1 cellular context compared by ENCODE assay signal in the genomic region with DNA sequence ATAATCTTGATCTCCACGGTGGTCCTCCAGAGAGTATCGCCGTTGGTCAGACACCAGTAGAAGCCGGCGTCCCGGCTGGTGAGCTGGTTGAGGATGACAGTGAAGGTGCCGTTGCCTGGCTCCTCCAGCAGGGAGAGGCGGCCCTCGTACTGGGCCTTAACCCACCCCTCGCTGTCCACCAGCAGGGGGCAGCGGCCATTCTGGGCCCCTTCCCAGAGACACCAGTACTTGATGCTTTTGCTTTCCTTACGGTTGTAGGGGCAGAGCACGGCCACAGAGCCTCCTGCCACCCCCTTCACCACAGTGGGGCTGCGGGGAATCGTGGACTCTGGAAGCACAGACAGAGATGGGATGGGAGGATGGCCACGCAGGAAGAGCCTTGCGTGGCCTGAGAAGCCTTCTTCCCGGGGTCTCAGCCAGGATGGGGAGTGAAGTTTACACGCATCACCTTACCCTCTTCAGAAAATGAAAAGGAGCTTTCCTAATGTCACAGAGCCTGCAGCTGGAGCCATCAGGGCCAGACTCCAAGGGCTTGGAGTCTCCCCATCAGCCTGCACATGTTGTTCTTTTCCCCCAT.
A peak's percentile ranks its signal among the peaks of the same experiment; 100 is the strongest.
TF ChIP-seq lines count a peak whose summit lies in the region.

No MANE protein-coding gene starts in this region.

TF ChIP-seq in HepG2, 621 proteins besides CTCF, POLR2A, EP300 and RAD21 (continues in another document):
- TF ChIP-seq MTF1 (CRISPR knock-in tag; IDR thresholded peaks at IDR 0.05) = no peak
- TF ChIP-seq, protein P1, sequence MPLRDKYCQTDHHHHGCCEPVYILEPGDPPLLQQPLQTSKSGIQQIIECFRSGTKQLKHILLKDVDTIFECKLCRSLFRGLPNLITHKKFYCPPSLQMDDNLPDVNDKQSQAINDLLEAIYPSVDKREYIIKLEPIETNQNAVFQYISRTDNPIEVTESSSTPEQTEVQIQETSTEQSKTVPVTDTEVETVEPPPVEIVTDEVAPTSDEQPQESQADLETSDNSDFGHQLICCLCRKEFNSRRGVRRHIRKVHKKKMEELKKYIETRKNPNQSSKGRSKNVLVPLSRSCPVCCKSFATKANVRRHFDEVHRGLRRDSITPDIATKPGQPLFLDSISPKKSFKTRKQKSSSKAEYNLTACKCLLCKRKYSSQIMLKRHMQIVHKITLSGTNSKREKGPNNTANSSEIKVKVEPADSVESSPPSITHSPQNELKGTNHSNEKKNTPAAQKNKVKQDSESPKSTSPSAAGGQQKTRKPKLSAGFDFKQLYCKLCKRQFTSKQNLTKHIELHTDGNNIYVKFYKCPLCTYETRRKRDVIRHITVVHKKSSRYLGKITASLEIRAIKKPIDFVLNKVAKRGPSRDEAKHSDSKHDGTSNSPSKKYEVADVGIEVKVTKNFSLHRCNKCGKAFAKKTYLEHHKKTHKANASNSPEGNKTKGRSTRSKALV (CRISPR knock-in tag; IDR thresholded peaks at IDR 0.05) = no peak
- TF ChIP-seq, protein P2, sequence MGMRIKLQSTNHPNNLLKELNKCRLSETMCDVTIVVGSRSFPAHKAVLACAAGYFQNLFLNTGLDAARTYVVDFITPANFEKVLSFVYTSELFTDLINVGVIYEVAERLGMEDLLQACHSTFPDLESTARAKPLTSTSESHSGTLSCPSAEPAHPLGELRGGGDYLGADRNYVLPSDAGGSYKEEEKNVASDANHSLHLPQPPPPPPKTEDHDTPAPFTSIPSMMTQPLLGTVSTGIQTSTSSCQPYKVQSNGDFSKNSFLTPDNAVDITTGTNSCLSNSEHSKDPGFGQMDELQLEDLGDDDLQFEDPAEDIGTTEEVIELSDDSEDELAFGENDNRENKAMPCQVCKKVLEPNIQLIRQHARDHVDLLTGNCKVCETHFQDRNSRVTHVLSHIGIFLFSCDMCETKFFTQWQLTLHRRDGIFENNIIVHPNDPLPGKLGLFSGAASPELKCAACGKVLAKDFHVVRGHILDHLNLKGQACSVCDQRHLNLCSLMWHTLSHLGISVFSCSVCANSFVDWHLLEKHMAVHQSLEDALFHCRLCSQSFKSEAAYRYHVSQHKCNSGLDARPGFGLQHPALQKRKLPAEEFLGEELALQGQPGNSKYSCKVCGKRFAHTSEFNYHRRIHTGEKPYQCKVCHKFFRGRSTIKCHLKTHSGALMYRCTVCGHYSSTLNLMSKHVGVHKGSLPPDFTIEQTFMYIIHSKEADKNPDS (CRISPR knock-in tag; IDR thresholded peaks at IDR 0.05) = no peak
- TF ChIP-seq, protein P3, sequence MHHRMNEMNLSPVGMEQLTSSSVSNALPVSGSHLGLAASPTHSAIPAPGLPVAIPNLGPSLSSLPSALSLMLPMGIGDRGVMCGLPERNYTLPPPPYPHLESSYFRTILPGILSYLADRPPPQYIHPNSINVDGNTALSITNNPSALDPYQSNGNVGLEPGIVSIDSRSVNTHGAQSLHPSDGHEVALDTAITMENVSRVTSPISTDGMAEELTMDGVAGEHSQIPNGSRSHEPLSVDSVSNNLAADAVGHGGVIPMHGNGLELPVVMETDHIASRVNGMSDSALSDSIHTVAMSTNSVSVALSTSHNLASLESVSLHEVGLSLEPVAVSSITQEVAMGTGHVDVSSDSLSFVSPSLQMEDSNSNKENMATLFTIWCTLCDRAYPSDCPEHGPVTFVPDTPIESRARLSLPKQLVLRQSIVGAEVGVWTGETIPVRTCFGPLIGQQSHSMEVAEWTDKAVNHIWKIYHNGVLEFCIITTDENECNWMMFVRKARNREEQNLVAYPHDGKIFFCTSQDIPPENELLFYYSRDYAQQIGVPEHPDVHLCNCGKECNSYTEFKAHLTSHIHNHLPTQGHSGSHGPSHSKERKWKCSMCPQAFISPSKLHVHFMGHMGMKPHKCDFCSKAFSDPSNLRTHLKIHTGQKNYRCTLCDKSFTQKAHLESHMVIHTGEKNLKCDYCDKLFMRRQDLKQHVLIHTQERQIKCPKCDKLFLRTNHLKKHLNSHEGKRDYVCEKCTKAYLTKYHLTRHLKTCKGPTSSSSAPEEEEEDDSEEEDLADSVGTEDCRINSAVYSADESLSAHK (CRISPR knock-in tag; IDR thresholded peaks at IDR 0.05; ENCODE audit: borderline replicate concordance) = no peak
- no peak for TF ChIP-seq TP53 (CRISPR knock-in tag; conservative IDR thresholded peaks at IDR 0.05)
- no peak for TF ChIP-seq RORA (CRISPR knock-in tag; IDR thresholded peaks at IDR 0.05)
- TF ChIP-seq, protein P4, sequence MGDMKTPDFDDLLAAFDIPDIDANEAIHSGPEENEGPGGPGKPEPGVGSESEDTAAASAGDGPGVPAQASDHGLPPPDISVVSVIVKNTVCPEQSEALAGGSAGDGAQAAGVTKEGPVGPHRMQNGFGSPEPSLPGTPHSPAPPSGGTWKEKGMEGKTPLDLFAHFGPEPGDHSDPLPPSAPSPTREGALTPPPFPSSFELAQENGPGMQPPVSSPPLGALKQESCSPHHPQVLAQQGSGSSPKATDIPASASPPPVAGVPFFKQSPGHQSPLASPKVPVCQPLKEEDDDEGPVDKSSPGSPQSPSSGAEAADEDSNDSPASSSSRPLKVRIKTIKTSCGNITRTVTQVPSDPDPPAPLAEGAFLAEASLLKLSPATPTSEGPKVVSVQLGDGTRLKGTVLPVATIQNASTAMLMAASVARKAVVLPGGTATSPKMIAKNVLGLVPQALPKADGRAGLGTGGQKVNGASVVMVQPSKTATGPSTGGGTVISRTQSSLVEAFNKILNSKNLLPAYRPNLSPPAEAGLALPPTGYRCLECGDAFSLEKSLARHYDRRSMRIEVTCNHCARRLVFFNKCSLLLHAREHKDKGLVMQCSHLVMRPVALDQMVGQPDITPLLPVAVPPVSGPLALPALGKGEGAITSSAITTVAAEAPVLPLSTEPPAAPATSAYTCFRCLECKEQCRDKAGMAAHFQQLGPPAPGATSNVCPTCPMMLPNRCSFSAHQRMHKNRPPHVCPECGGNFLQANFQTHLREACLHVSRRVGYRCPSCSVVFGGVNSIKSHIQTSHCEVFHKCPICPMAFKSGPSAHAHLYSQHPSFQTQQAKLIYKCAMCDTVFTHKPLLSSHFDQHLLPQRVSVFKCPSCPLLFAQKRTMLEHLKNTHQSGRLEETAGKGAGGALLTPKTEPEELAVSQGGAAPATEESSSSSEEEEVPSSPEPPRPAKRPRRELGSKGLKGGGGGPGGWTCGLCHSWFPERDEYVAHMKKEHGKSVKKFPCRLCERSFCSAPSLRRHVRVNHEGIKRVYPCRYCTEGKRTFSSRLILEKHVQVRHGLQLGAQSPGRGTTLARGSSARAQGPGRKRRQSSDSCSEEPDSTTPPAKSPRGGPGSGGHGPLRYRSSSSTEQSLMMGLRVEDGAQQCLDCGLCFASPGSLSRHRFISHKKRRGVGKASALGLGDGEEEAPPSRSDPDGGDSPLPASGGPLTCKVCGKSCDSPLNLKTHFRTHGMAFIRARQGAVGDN (CRISPR knock-in tag; IDR thresholded peaks at IDR 0.05) = peak; percentile 47
- TF ChIP-seq ZNF788 (CRISPR knock-in tag; IDR thresholded peaks at IDR 0.05; ENCODE audit: borderline replicate concordance) = peak; percentile 70; the same call in 1 of the 2 replicates
- no peak for TF ChIP-seq RCOR2 (CRISPR knock-in tag; IDR thresholded peaks at IDR 0.05)
- TF ChIP-seq, protein P5, sequence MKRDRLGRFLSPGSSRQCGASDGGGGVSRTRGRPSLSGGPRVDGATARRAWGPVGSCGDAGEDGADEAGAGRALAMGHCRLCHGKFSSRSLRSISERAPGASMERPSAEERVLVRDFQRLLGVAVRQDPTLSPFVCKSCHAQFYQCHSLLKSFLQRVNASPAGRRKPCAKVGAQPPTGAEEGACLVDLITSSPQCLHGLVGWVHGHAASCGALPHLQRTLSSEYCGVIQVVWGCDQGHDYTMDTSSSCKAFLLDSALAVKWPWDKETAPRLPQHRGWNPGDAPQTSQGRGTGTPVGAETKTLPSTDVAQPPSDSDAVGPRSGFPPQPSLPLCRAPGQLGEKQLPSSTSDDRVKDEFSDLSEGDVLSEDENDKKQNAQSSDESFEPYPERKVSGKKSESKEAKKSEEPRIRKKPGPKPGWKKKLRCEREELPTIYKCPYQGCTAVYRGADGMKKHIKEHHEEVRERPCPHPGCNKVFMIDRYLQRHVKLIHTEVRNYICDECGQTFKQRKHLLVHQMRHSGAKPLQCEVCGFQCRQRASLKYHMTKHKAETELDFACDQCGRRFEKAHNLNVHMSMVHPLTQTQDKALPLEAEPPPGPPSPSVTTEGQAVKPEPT (CRISPR knock-in tag; IDR thresholded peaks at IDR 0.05; ENCODE audit: low read depth) = no peak
- no peak for TF ChIP-seq NONO (IDR thresholded peaks at IDR 0.05)
- TF ChIP-seq NONO (CRISPR knock-in tag; conservative IDR thresholded peaks at IDR 0.05) = 0 out of 2 replicates have a peak, but pooled peaks have one; percentile 25
- no peak for TF ChIP-seq ZNF749 (CRISPR knock-in tag; IDR thresholded peaks at IDR 0.05; ENCODE audit: borderline replicate concordance)
- TF ChIP-seq ATM (IDR thresholded peaks at IDR 0.05; ENCODE audit: borderline replicate concordance) = no peak
- no peak for TF ChIP-seq TBL1XR1 (IDR thresholded peaks at IDR 0.05; ENCODE audit: borderline replicate concordance, low read length, partially characterized antibody)
- TF ChIP-seq KDM2A (CRISPR knock-in tag; IDR thresholded peaks at IDR 0.05; ENCODE audit: borderline replicate concordance, low read depth) = peak; percentile 75; the same call in 1 of the 2 replicates
- no peak for TF ChIP-seq KDM5A (IDR thresholded peaks at IDR 0.05; ENCODE audit: borderline replicate concordance, low read length)
- no peak for TF ChIP-seq FOXJ3 (CRISPR knock-in tag; IDR thresholded peaks at IDR 0.05; ENCODE audit: borderline replicate concordance)
- TF ChIP-seq, protein P6, sequence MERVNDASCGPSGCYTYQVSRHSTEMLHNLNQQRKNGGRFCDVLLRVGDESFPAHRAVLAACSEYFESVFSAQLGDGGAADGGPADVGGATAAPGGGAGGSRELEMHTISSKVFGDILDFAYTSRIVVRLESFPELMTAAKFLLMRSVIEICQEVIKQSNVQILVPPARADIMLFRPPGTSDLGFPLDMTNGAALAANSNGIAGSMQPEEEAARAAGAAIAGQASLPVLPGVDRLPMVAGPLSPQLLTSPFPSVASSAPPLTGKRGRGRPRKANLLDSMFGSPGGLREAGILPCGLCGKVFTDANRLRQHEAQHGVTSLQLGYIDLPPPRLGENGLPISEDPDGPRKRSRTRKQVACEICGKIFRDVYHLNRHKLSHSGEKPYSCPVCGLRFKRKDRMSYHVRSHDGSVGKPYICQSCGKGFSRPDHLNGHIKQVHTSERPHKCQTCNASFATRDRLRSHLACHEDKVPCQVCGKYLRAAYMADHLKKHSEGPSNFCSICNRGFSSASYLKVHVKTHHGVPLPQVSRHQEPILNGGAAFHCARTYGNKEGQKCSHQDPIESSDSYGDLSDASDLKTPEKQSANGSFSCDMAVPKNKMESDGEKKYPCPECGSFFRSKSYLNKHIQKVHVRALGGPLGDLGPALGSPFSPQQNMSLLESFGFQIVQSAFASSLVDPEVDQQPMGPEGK (CRISPR knock-in tag; IDR thresholded peaks at IDR 0.05) = 0 out of 2 replicates have a peak, but pooled peaks have one; percentile 32
- TF ChIP-seq MED1 (CRISPR knock-in tag; IDR thresholded peaks at IDR 0.05) = no peak
- TF ChIP-seq STAG1 (CRISPR knock-in tag; IDR thresholded peaks at IDR 0.05) = peak; percentile 92
- TF ChIP-seq ZNF557 (CRISPR knock-in tag; IDR thresholded peaks at IDR 0.05) = no peak
- TF ChIP-seq XBP1 (CRISPR knock-in tag; IDR thresholded peaks at IDR 0.05) = no peak
- no peak for TF ChIP-seq ZNF225 (CRISPR knock-in tag; IDR thresholded peaks at IDR 0.05)
- TF ChIP-seq BCL6 (CRISPR knock-in tag; IDR thresholded peaks at IDR 0.05) = 0 out of 2 replicates have a peak, but pooled peaks have one; percentile 20
- TF ChIP-seq, protein P7, sequence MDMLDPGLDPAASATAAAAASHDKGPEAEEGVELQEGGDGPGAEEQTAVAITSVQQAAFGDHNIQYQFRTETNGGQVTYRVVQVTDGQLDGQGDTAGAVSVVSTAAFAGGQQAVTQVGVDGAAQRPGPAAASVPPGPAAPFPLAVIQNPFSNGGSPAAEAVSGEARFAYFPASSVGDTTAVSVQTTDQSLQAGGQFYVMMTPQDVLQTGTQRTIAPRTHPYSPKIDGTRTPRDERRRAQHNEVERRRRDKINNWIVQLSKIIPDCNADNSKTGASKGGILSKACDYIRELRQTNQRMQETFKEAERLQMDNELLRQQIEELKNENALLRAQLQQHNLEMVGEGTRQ (IDR thresholded peaks at IDR 0.05; ENCODE audit: low read depth, low read length) = no peak
- TF ChIP-seq, protein P7 (CRISPR knock-in tag; IDR thresholded peaks at IDR 0.05; ENCODE audit: borderline replicate concordance) = no peak
- TF ChIP-seq, protein P8, sequence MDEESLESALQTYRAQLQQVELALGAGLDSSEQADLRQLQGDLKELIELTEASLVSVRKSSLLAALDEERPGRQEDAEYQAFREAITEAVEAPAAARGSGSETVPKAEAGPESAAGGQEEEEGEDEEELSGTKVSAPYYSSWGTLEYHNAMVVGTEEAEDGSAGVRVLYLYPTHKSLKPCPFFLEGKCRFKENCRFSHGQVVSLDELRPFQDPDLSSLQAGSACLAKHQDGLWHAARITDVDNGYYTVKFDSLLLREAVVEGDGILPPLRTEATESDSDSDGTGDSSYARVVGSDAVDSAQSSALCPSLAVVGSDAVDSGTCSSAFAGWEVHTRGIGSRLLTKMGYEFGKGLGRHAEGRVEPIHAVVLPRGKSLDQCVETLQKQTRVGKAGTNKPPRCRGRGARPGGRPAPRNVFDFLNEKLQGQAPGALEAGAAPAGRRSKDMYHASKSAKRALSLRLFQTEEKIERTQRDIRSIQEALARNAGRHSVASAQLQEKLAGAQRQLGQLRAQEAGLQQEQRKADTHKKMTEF (CRISPR knock-in tag; IDR thresholded peaks at IDR 0.05) = no peak
- TF ChIP-seq, protein P9, sequence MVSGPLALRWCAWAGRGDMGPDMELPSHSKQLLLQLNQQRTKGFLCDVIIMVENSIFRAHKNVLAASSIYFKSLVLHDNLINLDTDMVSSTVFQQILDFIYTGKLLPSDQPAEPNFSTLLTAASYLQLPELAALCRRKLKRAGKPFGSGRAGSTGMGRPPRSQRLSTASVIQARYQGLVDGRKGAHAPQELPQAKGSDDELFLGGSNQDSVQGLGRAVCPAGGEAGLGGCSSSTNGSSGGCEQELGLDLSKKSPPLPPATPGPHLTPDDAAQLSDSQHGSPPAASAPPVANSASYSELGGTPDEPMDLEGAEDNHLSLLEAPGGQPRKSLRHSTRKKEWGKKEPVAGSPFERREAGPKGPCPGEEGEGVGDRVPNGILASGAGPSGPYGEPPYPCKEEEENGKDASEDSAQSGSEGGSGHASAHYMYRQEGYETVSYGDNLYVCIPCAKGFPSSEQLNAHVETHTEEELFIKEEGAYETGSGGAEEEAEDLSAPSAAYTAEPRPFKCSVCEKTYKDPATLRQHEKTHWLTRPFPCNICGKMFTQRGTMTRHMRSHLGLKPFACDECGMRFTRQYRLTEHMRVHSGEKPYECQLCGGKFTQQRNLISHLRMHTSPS (CRISPR knock-in tag; IDR thresholded peaks at IDR 0.05; ENCODE audit: low read depth) = no peak
- TF ChIP-seq CHD4 (IDR thresholded peaks at IDR 0.05; ENCODE audit: borderline replicate concordance, low read length) = no peak
- no peak for TF ChIP-seq HNRNPLL (IDR thresholded peaks at IDR 0.05; ENCODE audit: low read depth, low read length, poor library complexity, severe bottlenecking)
- TF ChIP-seq RFX3 (CRISPR knock-in tag; IDR thresholded peaks at IDR 0.05) = no peak
- no peak for TF ChIP-seq MBD4 (IDR thresholded peaks at IDR 0.05; ENCODE audit: borderline replicate concordance, low read length)
